ENCODE assay signal across 14 cellular contexts in the genomic region with DNA sequence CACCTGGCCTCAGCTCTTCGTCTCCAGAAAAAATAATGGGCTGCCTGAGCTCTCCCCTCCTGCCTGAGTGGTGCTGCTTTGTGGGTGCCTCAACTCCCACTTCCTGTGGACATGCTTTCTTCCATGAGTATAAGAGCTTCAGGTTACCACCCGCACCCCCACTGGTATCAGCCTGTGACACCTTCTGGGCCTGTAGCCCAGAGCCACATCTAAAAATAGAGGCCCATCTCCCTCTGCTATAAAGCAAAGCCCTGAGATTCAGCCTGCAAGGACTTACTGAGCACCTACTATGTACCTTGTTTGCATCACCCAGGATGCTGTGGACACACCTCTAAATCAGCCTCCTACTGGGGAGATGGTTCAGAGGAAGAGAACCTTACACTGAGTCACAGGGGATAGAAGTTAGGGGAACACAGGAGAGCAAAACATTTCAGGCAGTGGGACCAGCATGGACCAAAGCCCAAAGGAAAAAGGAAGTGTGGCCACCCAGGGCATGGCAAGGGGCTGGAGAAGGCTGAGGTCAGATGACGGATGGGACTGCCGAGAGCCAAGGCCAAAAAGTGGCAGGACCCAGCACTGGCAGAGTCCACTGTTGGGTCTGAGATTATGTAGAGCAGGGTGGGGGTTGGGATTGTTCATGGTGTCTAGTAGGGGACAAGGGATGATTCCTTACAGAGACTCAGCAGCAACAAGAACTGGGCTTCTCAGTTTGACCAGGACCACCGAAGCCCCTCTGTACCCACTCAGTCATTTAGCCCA.
A peak's percentile ranks its signal among the peaks of the same experiment; 100 is the strongest.
DNase-seq lines count a peak whose midpoint lies in the region; ATAC-seq and TF ChIP-seq lines count a peak whose summit lies in the region.
"Had no signal": no experiment of that assay in that cellular context is flagged by ENCODE, and none has a peak within 500 bp of the region (broad histone marks: within the 10 kb centered on the region; RNA-seq: fewer than 3 reads in every experiment).

No MANE protein-coding gene starts in this region.

- H3K27me3 Mint-ChIP-seq in MCF 10A (ENCODE audit: insufficient read depth, unreplicated experiment) (no peaks in the 10 kb centered on the region), chondrocyte (ENCODE audit: low read depth) (no peaks in the 10 kb centered on the region)

- no peaks in the 10 kb centered on the region for H3K4me1 ChIP-seq in breast epithelium
- H3K4me1 ChIP-seq in mucosa of rectum (ENCODE audit: control insufficient read depth in 2 of 2, insufficient read depth in 2 of 2, low read length in 2 of 2) = peaks cover 24 to 29% of the 10 kb centered on the region in 2 donors
- peaks cover 20 to 21% of the 10 kb centered on the region in 2 donors for H3K4me1 ChIP-seq in uterus
- H3K4me1 ChIP-seq: BE2C had no signal

- peaks cover 7% of the 10 kb centered on the region for H3K4me1 Mint-ChIP-seq in MCF 10A (ENCODE audit: insufficient read depth, unreplicated experiment)
- peaks cover 68% of the 10 kb centered on the region for H3K4me1 Mint-ChIP-seq in chondrocyte (ENCODE audit: low read depth)

- H3K27me3 ChIP-seq in breast epithelium = no peaks in the 10 kb centered on the region
- H3K27me3 ChIP-seq in mucosa of rectum (ENCODE audit: control insufficient read depth in 2 of 2, insufficient read depth in 2 of 2, low read length in 2 of 2) = no peaks in the 10 kb centered on the region
- H3K27me3 ChIP-seq in uterus = no peaks in the 10 kb centered on the region
- H3K27me3 ChIP-seq: BE2C had no signal

- H3K9me3 Mint-ChIP-seq in MCF 10A (ENCODE audit: unreplicated experiment) (no peaks in the 10 kb centered on the region), chondrocyte (ENCODE audit: low read depth) (no peaks in the 10 kb centered on the region)

- H3K27ac Mint-ChIP-seq in MCF 10A (ENCODE audit: low read depth, unreplicated experiment) (no peak overlapping the region), chondrocyte (ENCODE audit: unreplicated experiment) (peak overlapping the region; percentile 98)

- H3K36me3 ChIP-seq in breast epithelium = no peaks in the 10 kb centered on the region
- no peaks in the 10 kb centered on the region for H3K36me3 ChIP-seq in mucosa of rectum (ENCODE audit: control insufficient read depth in 2 of 2, insufficient read depth in 2 of 2, low read length in 2 of 2)
- no peaks in the 10 kb centered on the region for H3K36me3 ChIP-seq in uterus
- H3K36me3 ChIP-seq: BE2C had no signal

- no TSS peak for BruUV-seq in MCF 10A (replicated peaks; lab: Mats Ljungman, UMichigan)

- H3K9me3 ChIP-seq in breast epithelium (no peaks in the 10 kb centered on the region), mucosa of rectum (ENCODE audit: control insufficient read depth in 2 of 2, low read length in 2 of 2) (no peaks in the 10 kb centered on the region), uterus (no peaks in the 10 kb centered on the region)
- H3K9me3 ChIP-seq: BE2C had no signal

- H3K9ac ChIP-seq in mucosa of rectum (ENCODE audit: low read depth in 1 of 2, low read length in 2 of 2) = no peak overlapping the region

- no peak overlapping the region for H3K4me3 ChIP-seq in breast epithelium
- no peak overlapping the region for H3K4me3 ChIP-seq in mucosa of rectum (ENCODE audit: low read length in 2 of 2)
- H3K4me3 ChIP-seq in uterus = no peak overlapping the region

- CTCF ChIA-PET in MCF 10A (lab: Yijun Ruan, JAX) = no interaction called here

- ATAC-seq in GM21528 (IDR thresholded peaks at IDR 0.05; ENCODE audit: low FRiP score, unreplicated experiment) = no peak

- intact Hi-C loops in breast epithelium (cut with DNase I; ENCODE audit: low total_unique reads) (no loop called here), MCF 10A (cut with micrococcal nuclease) (no loop called here), uterus (cut with DNase I; ENCODE audit: low total_unique reads) (no loop called here)

- H3K36me3 Mint-ChIP-seq in MCF 10A (ENCODE audit: insufficient read depth, unreplicated experiment) (no peaks in the 10 kb centered on the region), chondrocyte (ENCODE audit: low read depth) (no peaks in the 10 kb centered on the region)

- H3K27ac ChIP-seq in breast epithelium (peak overlapping the region; percentile 90 to 94), mucosa of rectum (ENCODE audit: low read depth in 2 of 2, low read length in 2 of 2) (peak overlapping the region; percentile 42 to 64), uterus (peak overlapping the region; percentile 90 to 98)
- H3K27ac ChIP-seq: HL-60 had no signal

- TF ChIP-seq CTCF in breast epithelium (IDR thresholded peaks at IDR 0.05) (no peak), MCF 10A (IDR thresholded peaks at IDR 0.05; ENCODE audit: unreplicated experiment) (no peak), chondrocyte (IDR thresholded peaks at IDR 0.05) (no peak), uterus (IDR thresholded peaks at IDR 0.05) (no peak)

- no peak overlapping the region for H3K4me3 Mint-ChIP-seq in MCF 10A (ENCODE audit: unreplicated experiment)
- H3K4me3 Mint-ChIP-seq in chondrocyte (ENCODE audit: unreplicated experiment) = no peak overlapping the region

- POLR2A ChIA-PET in MCF 10A (lab: Yijun Ruan, JAX) = no interaction called here

- no peak for TF ChIP-seq POLR2A in breast epithelium (IDR thresholded peaks at IDR 0.05)
- no peak for TF ChIP-seq POLR2A in uterus (IDR thresholded peaks at IDR 0.05)

- DNase-seq in breast epithelium (ENCODE audit: low spot score in 2 of 2) (no peak), MCF 10A (ENCODE audit: unreplicated experiment) (no peak), chondrocyte (ENCODE audit: low spot score) (no peak), uterus (peak; percentile 64 to 71), iPS-NIHi11 (ENCODE audit: low spot score) (no peak), NCI-H128 (lab: John Stamatoyannopoulos, UW; ENCODE audit: unreplicated experiment) (no peak)
- DNase-seq: activated CD8-positive, alpha-beta memory T cell treated with anti-CD3 and anti-CD28 coated beads, Interleukin-2, amount 50 U/mL, for 48 hours; BE2C; NCI-H1417; NCI-H748 treated with DMSO at 0.1 percent for 48 hours; stimulated activated CD4-positive, alpha-beta T cell treated with anti-CD3 and anti-CD28 coated beads, Interleukin-4, amount 100 ng/mL, for 24 hours had no signal

Comparison
In these comparisons a context has a peak if more than half of its experiments do, and no peak if none do; other contexts are left out.
1. DNase-seq: peak in uterus (2 of 2); none in breast epithelium (0 of 2), MCF 10A (single experiment), chondrocyte (single experiment), iPS-NIHi11 (single experiment) and NCI-H128 (single experiment).
2. Peak in every context shown above with its lines, with median percentiles within 50 percentile points of each other: H3K27ac ChIP-seq.